ENCODE assay signal across 34 cellular contexts in the genomic region with DNA sequence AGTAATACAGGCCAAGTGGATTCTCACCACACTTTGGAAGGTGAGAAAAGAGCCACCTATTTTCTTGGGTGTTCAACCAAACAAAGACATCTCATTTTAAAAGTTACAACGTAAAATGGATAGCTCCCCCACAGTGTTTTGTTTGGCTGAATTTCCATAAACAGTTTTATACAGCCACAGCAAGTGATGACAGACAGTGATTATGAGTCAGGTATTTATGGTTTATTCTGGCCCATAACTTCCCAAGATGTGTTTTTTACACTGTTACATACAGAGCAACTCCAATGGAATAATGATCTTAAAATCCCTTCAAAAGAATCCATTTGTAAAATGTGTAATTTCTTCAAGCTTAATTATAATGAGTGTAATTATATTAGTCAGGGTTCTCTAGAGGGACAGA.
A peak's percentile ranks its signal among the peaks of the same experiment; 100 is the strongest.
DNase-seq lines count a peak whose midpoint lies in the region; ATAC-seq, FAIRE-seq and TF ChIP-seq lines count a peak whose summit lies in the region.
"Had no signal": no experiment of that assay in that cellular context is flagged by ENCODE, and none has a peak within 500 bp of the region (broad histone marks: within the 10 kb centered on the region; RNA-seq: fewer than 3 reads in every experiment).

No MANE protein-coding gene starts in this region.

- H3K36me3 ChIP-seq in IMR-90 (ENCODE audit: control insufficient read depth, insufficient read depth, low read length): no peaks in the 10 kb centered on the region
- no peaks in the 10 kb centered on the region for H3K36me3 ChIP-seq in brain microvascular endothelial cell (replicated peaks)
- H3K36me3 ChIP-seq: suprapubic skin, upper lobe of left lung had no signal

- CTCF ChIA-PET in IMR-90 (lab: Yijun Ruan, JAX): no interaction called here

- dilution Hi-C loops in IMR-90 (cut with HindIII; ENCODE audit: low sequenced_read_pairs, unreplicated experiment): no loop called here

- H2AK5ac ChIP-seq in IMR-90 (ENCODE audit: low read depth, low read length): no peak overlapping the region

- no peaks in the 10 kb centered on the region for H3K9me1 ChIP-seq in IMR-90 (ENCODE audit: insufficient read depth, low read length)

- H3K79me1 ChIP-seq in IMR-90 (ENCODE audit: low read depth in 1 of 2, low read length in 2 of 2): no peaks in the 10 kb centered on the region

- H3K27me3 ChIP-seq in IMR-90 (ENCODE audit: control insufficient read depth, insufficient read depth, low read length) (peaks cover 2% of the 10 kb centered on the region; the same call in 1 of the 2 replicates), brain microvascular endothelial cell (replicated peaks) (no peaks in the 10 kb centered on the region)
- H3K27me3 ChIP-seq: suprapubic skin, upper lobe of left lung had no signal

- DNase-seq in A172 (ENCODE audit: low spot score): peak; percentile 32
- peak; percentile 89 for DNase-seq in IMR-90
- peak; percentile 28 for DNase-seq in brain microvascular endothelial cell
- peak; percentile 48 for DNase-seq in fibroblast of villous mesenchyme (ENCODE audit: low read depth)
- no peak for DNase-seq in C1 segment of cervical spinal cord (lab: John Stamatoyannopoulos, UW)
- DNase-seq in retina: no peak
- no peak for DNase-seq in natural killer cell
- DNase-seq in RCC 7860 (ENCODE audit: low spot score): no peak
- DNase-seq: 8988T; activated CD4-positive, alpha-beta T cell treated with anti-CD3 and anti-CD28 coated beads, Interleukin-2, amount 50 U/mL, for 4 hours; activated CD4-positive, CD25-positive, alpha-beta regulatory T cell; activated naive CD4-positive, alpha-beta T cell; CD4-positive, CD25-positive, alpha-beta regulatory T cell; DND-41; effector CD8-positive, alpha-beta T cell; GOT3; kidney glomerular epithelial cell; NCI-H1092 treated with DMSO at 0.1 percent for 48 hours; NCI-H2029; NCI-H526 treated with DMSO at 0.1 percent for 48 hours; PC-9; psoas muscle; SK-N-SH; stimulated activated naive CD4-positive, alpha-beta T cell; upper lobe of left lung had no signal

- H3K27ac ChIP-seq in IMR-90 (ENCODE audit: insufficient read depth, low read length) (no peak overlapping the region), brain microvascular endothelial cell (no peak overlapping the region)
- H3K27ac ChIP-seq: PC-9, psoas muscle, suprapubic skin, upper lobe of left lung had no signal

- H4K91ac ChIP-seq in IMR-90 (ENCODE audit: insufficient read depth, low read depth, low read length): no peak overlapping the region

- H3K18ac ChIP-seq in IMR-90 (ENCODE audit: low read depth, low read length): no peak overlapping the region

- no peak overlapping the region for H2BK5ac ChIP-seq in IMR-90 (ENCODE audit: low read depth, low read length, poor library complexity, severe bottlenecking)

- peaks cover 26% of the 10 kb centered on the region for H3K9me3 ChIP-seq in IMR-90 (ENCODE audit: control insufficient read depth, insufficient read depth, low read length)
- H3K9me3 ChIP-seq: psoas muscle, SK-N-SH, suprapubic skin had no signal

- H3K23ac ChIP-seq in IMR-90 (ENCODE audit: low read depth, low read length): no peak overlapping the region

- H3K9me3 Mint-ChIP-seq in natural killer cell: peaks cover 5 to 9% of the 10 kb centered on the region in 2 donors

- TF ChIP-seq CTCF in IMR-90 (conservative IDR thresholded peaks at IDR 0.05; ENCODE audit: low read depth, low read length) (no peak), brain microvascular endothelial cell (IDR thresholded peaks at IDR 0.05; ENCODE audit: low read depth, low read length, missing control alignments) (no peak), fibroblast of villous mesenchyme (IDR thresholded peaks at IDR 0.05; ENCODE audit: insufficient read depth, low read depth, low read length) (no peak), natural killer cell (IDR thresholded peaks at IDR 0.05) (no peak)

- H3K36me3 Mint-ChIP-seq in natural killer cell: no peaks in the 10 kb centered on the region
- H3K36me3 Mint-ChIP-seq: CD4-positive, CD25-positive, alpha-beta regulatory T cell; natural killer cell treated with Interleukin-12 subunit alpha and Interleukin-12 subunit beta and Interleukin-15 and Interleukin-18, amount 100 ng/mL, for 72 hours had no signal

- H3K4me2 ChIP-seq in IMR-90 (ENCODE audit: low read depth, low read length): no peak overlapping the region
- H3K4me2 ChIP-seq: PC-9, SK-N-SH had no signal

- H3K27ac Mint-ChIP-seq in natural killer cell: no peak overlapping the region
- H3K27ac Mint-ChIP-seq: CD4-positive, CD25-positive, alpha-beta regulatory T cell; natural killer cell treated with Interleukin-12 subunit alpha and Interleukin-12 subunit beta and Interleukin-15 and Interleukin-18, amount 100 ng/mL, for 72 hours; T-helper 1 cell treated with Interleukin-12 subunit alpha and Interleukin-12 subunit beta and Interleukin-4 antibody, amounts not matched to agents 30 μg/mL and 1 μg/mL, for 36 hours had no signal

- H4K20me1 ChIP-seq in IMR-90 (ENCODE audit: insufficient read depth, low read length): no peaks in the 10 kb centered on the region

- no peak overlapping the region for H2BK120ac ChIP-seq in IMR-90 (ENCODE audit: low read depth, low read length)

- in situ Hi-C loops in IMR-90 (cut with MboI; ENCODE audit: low sequenced_read_pairs) (no loop called here), brain microvascular endothelial cell (cut with HindIII; ENCODE audit: low pct_ligation_motif_present, low sequenced_read_pairs) (no loop called here)

- H3K56ac ChIP-seq in IMR-90 (ENCODE audit: extremely low read depth, insufficient read depth, low read length): no peak overlapping the region

- H2AK9ac ChIP-seq in IMR-90 (replicated peaks; ENCODE audit: low read depth, low read length, poor library complexity): no peak overlapping the region

- no peak overlapping the region for H4K8ac ChIP-seq in IMR-90 (ENCODE audit: low read depth in 2 of 2, low read length in 2 of 2)

- TF ChIP-seq RAD21 in IMR-90 (IDR thresholded peaks at IDR 0.05; ENCODE audit: low read length): no peak

- no peak overlapping the region for H2BK20ac ChIP-seq in IMR-90 (ENCODE audit: low read depth, low read length)

- H3K4me3 ChIP-seq in IMR-90 (ENCODE audit: insufficient read depth, low read depth, low read length): no peak overlapping the region
- H3K4me3 ChIP-seq in brain microvascular endothelial cell (ENCODE audit: low read depth, low read length): no peak overlapping the region
- H3K4me3 ChIP-seq in fibroblast of villous mesenchyme (ENCODE audit: low read depth, low read length): no peak overlapping the region
- H3K4me3 ChIP-seq: PC-9, psoas muscle, suprapubic skin, upper lobe of left lung had no signal

- POLR2A ChIA-PET in IMR-90 (lab: Charles Lee; ENCODE audit: unreplicated experiment): no interaction called here

- WGBS in IMR-90 (ENCODE audit: extremely low coverage in 2 of 2, insufficient read length in 1 of 2), 2 experiments: no CpG with 5 or more reads among the region's 1 CpG

- H3K4ac ChIP-seq in IMR-90 (ENCODE audit: low read depth, low read length): no peak overlapping the region

- H3K9ac ChIP-seq in IMR-90 (ENCODE audit: low read depth, low read length): no peak overlapping the region
- H3K9ac ChIP-seq: SK-N-SH had no signal

- H3K27me3 Mint-ChIP-seq in natural killer cell (ENCODE audit: low read depth in 2 of 2): no peaks in the 10 kb centered on the region
- H3K27me3 Mint-ChIP-seq: CD4-positive, CD25-positive, alpha-beta regulatory T cell; natural killer cell treated with Interleukin-12 subunit alpha and Interleukin-12 subunit beta and Interleukin-15 and Interleukin-18, amount 100 ng/mL, for 72 hours had no signal

- TF ChIP-seq POLR2A in IMR-90 (IDR thresholded peaks at IDR 0.05; ENCODE audit: low read depth, low read length): no peak

- H3K4me3 Mint-ChIP-seq in natural killer cell: no peak overlapping the region
- H3K4me3 Mint-ChIP-seq: CD4-positive, CD25-positive, alpha-beta regulatory T cell; natural killer cell treated with Interleukin-12 subunit alpha and Interleukin-12 subunit beta and Interleukin-15 and Interleukin-18, amount 100 ng/mL, for 72 hours; T-helper 1 cell treated with Interleukin-12 subunit alpha and Interleukin-12 subunit beta and Interleukin-4 antibody, amounts not matched to agents 30 μg/mL and 1 μg/mL, for 36 hours had no signal

- peak; percentile 80 for ATAC-seq in IMR-90 (ENCODE audit: low read depth)
- no peak for ATAC-seq in natural killer cell
- ATAC-seq: natural killer cell treated with Interleukin-12 subunit alpha and Interleukin-12 subunit beta and Interleukin-15 and Interleukin-18, amount 100 ng/mL, for 72 hours; psoas muscle; Right ventricle myocardium inferior had no signal

- no peak overlapping the region for H3K14ac ChIP-seq in IMR-90 (replicated peaks; ENCODE audit: low read depth, low read length)

- no peaks in the 10 kb centered on the region for H3K4me1 Mint-ChIP-seq in natural killer cell
- H3K4me1 Mint-ChIP-seq: CD4-positive, CD25-positive, alpha-beta regulatory T cell had no signal

- no peak for FAIRE-seq in RCC 7860 (lab: Jason Lieb, UNC)
- FAIRE-seq: colon, frontal cortex, GM18507, GM19239, TTC549 had no signal

- peaks cover 3% of the 10 kb centered on the region for H3K4me1 ChIP-seq in IMR-90 (ENCODE audit: control insufficient read depth, insufficient read depth, low read length)
- H3K4me1 ChIP-seq: psoas muscle, suprapubic skin, upper lobe of left lung had no signal

- intact Hi-C loops in IMR-90 (cut with micrococcal nuclease) (loop anchor here (5.0 kb wide), 1 partner anchor 124 kb away; no protein-coding TSS in a partner anchor), natural killer cell (cut with micrococcal nuclease) (no loop called here)

- no peak overlapping the region for H2AFZ ChIP-seq in IMR-90 (replicated peaks; ENCODE audit: low read length, poor library complexity)
- H2AFZ ChIP-seq: PC-9 had no signal

- no peak overlapping the region for H4K5ac ChIP-seq in IMR-90 (ENCODE audit: low read depth, low read length)

- H2BK15ac ChIP-seq in IMR-90 (ENCODE audit: low read depth, low read length): no peak overlapping the region

- no TSS peak for BruUV-seq in IMR-90 (replicated peaks; lab: Mats Ljungman, UMichigan)

TF ChIP-seq in IMR-90, 13 proteins besides CTCF, POLR2A, EP300 and RAD21 (continues in another document):
- TF ChIP-seq MXI1 (IDR thresholded peaks at IDR 0.05; ENCODE audit: borderline replicate concordance, low read depth, low read length) (no peak), MAFK (IDR thresholded peaks at IDR 0.05; ENCODE audit: low read depth, low read length) (no peak), FOS (IDR thresholded peaks at IDR 0.05; ENCODE audit: low read depth, low read length) (peak; percentile 72; the same call in 1 of the 2 replicates), BHLHE40 (IDR thresholded peaks at IDR 0.05; ENCODE audit: low read depth, low read length) (peak; percentile 25; the same call in 1 of the 2 replicates)
- TF ChIP-seq, protein P1, sequence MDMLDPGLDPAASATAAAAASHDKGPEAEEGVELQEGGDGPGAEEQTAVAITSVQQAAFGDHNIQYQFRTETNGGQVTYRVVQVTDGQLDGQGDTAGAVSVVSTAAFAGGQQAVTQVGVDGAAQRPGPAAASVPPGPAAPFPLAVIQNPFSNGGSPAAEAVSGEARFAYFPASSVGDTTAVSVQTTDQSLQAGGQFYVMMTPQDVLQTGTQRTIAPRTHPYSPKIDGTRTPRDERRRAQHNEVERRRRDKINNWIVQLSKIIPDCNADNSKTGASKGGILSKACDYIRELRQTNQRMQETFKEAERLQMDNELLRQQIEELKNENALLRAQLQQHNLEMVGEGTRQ (IDR thresholded peaks at IDR 0.05; ENCODE audit: low read depth, low read length): no peak

Comparison
In these comparisons a context has a peak if more than half of its experiments do, and no peak if none do; other contexts are left out.
1. DNase-seq: peak in A172 (single experiment), IMR-90 (single experiment), brain microvascular endothelial cell (single experiment) and fibroblast of villous mesenchyme (single experiment); none in C1 segment of cervical spinal cord (0 of 14), retina (single experiment), natural killer cell (single experiment) and RCC 7860 (single experiment).